Comparison of ENCODE assay signal across 2 cellular contexts in the genomic region with DNA sequence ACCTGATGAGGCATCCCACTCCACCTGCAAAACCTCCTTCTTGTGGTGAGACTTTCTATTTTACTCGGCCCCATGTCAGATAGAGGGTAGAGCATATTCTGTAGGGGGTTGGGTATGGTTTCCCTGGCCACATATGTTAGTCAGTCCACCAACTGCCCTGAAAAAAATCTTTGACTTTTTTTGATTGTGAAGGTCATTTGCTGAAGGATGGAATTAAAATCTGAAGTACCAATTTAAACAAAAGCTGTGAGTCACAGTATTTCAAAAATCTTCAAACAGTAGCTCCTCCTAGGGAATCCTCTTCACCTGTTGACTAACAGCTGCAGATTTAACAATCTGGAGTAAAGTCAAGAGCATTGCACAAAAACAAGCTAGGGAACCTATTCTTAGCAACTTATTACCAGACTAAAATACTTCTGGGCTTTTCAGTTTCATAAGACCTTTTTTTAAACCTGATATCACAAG.
TF ChIP-seq lines count a peak whose summit lies in the region.

No MANE protein-coding gene starts in this region.

TF ChIP-seq in K562, 482 proteins besides CTCF, POLR2A, EP300 and RAD21:
- TF ChIP-seq ZNF184 (CRISPR knock-in tag; IDR thresholded peaks at IDR 0.05) (0 out of 2 replicates have a peak, but pooled peaks have one; percentile 30), FOXA3 (CRISPR knock-in tag; conservative IDR thresholded peaks at IDR 0.05 in 1 of 2, IDR thresholded peaks at IDR 0.05 in 1 of 2) (no peak)
- TF ChIP-seq, protein P1, sequence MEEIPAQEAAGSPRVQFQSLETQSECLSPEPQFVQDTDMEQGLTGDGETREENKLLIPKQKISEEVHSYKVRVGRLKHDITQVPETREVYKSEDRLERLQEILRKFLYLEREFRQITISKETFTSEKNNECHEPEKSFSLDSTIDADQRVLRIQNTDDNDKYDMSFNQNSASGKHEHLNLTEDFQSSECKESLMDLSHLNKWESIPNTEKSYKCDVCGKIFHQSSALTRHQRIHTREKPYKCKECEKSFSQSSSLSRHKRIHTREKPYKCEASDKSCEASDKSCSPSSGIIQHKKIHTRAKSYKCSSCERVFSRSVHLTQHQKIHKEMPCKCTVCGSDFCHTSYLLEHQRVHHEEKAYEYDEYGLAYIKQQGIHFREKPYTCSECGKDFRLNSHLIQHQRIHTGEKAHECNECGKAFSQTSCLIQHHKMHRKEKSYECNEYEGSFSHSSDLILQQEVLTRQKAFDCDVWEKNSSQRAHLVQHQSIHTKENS (CRISPR knock-in tag; IDR thresholded peaks at IDR 0.05) = no peak

TF ChIP-seq in GM23338, 12 proteins besides CTCF, POLR2A, EP300 and RAD21:
- TF ChIP-seq POLR2AphosphoS5 (IDR thresholded peaks at IDR 0.05; ENCODE audit: low read depth) (no peak), NANOG (IDR thresholded peaks at IDR 0.05; ENCODE audit: borderline replicate concordance) (no peak), ZNF114 (CRISPR knock-in tag; IDR thresholded peaks at IDR 0.05) (no peak), EZH2 (IDR thresholded peaks at IDR 0.05; ENCODE audit: low read depth, unreplicated experiment) (no peak), EZH2phosphoT487 (IDR thresholded peaks at IDR 0.05; ENCODE audit: unreplicated experiment) (no peak), JUNB (IDR thresholded peaks at IDR 0.05; ENCODE audit: unreplicated experiment) (no peak)
- TF ChIP-seq, protein P2, sequence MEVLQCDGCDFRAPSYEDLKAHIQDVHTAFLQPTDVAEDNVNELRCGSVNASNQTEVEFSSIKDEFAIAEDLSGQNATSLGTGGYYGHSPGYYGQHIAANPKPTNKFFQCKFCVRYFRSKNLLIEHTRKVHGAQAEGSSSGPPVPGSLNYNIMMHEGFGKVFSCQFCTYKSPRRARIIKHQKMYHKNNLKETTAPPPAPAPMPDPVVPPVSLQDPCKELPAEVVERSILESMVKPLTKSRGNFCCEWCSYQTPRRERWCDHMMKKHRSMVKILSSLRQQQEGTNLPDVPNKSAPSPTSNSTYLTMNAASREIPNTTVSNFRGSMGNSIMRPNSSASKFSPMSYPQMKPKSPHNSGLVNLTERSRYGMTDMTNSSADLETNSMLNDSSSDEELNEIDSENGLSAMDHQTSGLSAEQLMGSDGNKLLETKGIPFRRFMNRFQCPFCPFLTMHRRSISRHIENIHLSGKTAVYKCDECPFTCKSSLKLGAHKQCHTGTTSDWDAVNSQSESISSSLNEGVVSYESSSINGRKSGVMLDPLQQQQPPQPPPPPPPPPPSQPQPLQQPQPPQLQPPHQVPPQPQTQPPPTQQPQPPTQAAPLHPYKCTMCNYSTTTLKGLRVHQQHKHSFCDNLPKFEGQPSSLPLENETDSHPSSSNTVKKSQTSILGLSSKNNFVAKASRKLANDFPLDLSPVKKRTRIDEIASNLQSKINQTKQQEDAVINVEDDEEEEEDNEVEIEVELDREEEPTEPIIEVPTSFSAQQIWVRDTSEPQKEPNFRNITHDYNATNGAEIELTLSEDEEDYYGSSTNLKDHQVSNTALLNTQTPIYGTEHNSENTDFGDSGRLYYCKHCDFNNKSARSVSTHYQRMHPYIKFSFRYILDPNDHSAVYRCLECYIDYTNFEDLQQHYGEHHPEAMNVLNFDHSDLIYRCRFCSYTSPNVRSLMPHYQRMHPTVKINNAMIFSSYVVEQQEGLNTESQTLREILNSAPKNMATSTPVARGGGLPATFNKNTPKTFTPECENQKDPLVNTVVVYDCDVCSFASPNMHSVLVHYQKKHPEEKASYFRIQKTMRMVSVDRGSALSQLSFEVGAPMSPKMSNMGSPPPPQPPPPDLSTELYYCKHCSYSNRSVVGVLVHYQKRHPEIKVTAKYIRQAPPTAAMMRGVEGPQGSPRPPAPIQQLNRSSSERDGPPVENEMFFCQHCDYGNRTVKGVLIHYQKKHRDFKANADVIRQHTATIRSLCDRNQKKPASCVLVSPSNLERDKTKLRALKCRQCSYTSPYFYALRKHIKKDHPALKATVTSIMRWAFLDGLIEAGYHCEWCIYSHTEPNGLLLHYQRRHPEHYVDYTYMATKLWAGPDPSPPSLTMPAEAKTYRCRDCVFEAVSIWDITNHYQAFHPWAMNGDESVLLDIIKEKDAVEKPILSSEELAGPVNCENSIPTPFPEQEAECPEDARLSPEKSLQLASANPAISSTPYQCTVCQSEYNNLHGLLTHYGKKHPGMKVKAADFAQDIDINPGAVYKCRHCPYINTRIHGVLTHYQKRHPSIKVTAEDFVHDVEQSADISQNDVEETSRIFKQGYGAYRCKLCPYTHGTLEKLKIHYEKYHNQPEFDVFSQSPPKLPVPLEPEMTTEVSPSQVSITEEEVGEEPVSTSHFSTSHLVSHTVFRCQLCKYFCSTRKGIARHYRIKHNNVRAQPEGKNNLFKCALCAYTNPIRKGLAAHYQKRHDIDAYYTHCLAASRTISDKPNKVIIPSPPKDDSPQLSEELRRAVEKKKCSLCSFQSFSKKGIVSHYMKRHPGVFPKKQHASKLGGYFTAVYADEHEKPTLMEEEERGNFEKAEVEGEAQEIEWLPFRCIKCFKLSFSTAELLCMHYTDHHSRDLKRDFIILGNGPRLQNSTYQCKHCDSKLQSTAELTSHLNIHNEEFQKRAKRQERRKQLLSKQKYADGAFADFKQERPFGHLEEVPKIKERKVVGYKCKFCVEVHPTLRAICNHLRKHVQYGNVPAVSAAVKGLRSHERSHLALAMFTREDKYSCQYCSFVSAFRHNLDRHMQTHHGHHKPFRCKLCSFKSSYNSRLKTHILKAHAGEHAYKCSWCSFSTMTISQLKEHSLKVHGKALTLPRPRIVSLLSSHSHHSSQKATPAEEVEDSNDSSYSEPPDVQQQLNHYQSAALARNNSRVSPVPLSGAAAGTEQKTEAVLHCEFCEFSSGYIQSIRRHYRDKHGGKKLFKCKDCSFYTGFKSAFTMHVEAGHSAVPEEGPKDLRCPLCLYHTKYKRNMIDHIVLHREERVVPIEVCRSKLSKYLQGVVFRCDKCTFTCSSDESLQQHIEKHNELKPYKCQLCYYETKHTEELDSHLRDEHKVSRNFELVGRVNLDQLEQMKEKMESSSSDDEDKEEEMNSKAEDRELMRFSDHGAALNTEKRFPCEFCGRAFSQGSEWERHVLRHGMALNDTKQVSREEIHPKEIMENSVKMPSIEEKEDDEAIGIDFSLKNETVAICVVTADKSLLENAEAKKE (CRISPR knock-in tag; IDR thresholded peaks at IDR 0.05) = no peak
- TF ChIP-seq, protein P3, sequence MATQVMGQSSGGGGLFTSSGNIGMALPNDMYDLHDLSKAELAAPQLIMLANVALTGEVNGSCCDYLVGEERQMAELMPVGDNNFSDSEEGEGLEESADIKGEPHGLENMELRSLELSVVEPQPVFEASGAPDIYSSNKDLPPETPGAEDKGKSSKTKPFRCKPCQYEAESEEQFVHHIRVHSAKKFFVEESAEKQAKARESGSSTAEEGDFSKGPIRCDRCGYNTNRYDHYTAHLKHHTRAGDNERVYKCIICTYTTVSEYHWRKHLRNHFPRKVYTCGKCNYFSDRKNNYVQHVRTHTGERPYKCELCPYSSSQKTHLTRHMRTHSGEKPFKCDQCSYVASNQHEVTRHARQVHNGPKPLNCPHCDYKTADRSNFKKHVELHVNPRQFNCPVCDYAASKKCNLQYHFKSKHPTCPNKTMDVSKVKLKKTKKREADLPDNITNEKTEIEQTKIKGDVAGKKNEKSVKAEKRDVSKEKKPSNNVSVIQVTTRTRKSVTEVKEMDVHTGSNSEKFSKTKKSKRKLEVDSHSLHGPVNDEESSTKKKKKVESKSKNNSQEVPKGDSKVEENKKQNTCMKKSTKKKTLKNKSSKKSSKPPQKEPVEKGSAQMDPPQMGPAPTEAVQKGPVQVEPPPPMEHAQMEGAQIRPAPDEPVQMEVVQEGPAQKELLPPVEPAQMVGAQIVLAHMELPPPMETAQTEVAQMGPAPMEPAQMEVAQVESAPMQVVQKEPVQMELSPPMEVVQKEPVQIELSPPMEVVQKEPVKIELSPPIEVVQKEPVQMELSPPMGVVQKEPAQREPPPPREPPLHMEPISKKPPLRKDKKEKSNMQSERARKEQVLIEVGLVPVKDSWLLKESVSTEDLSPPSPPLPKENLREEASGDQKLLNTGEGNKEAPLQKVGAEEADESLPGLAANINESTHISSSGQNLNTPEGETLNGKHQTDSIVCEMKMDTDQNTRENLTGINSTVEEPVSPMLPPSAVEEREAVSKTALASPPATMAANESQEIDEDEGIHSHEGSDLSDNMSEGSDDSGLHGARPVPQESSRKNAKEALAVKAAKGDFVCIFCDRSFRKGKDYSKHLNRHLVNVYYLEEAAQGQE (IDR thresholded peaks at IDR 0.05; ENCODE audit: unreplicated experiment) = no peak
